In genomic region chr9:106420511-106420944, GRCh38 we compare ENCODE assay signal across 1 cellular context.
A peak's percentile ranks its signal among the peaks of the same experiment; 100 is the strongest.
TF ChIP-seq lines count a peak whose summit lies in the region.

No MANE protein-coding gene starts in this region.

TF ChIP-seq in GM12878, 131 proteins besides CTCF, POLR2A, EP300 and RAD21 (continued from another document):
- TF ChIP-seq RELB (IDR thresholded peaks at IDR 0.05; ENCODE audit: low read depth) (peak; percentile 87), RELA (IDR thresholded peaks at IDR 0.05; ENCODE audit: borderline replicate concordance, partially characterized antibody) (peak; percentile 63), ETV6 (conservative IDR thresholded peaks at IDR 0.05 in 1 of 2, IDR thresholded peaks at IDR 0.05 in 1 of 2; ENCODE audit: borderline replicate concordance in 1 of 2, low read depth in 1 of 2) (peak in 1 of 2 experiments; percentile 41; a peak in 1 of 4 replicates), EED (IDR thresholded peaks at IDR 0.05; ENCODE audit: low read depth) (peak; percentile 64), TAF1 (IDR thresholded peaks at IDR 0.05; ENCODE audit: borderline replicate concordance, low read depth, low read length) (no peak), ASH2L (IDR thresholded peaks at IDR 0.05; ENCODE audit: borderline replicate concordance, low read depth) (no peak), PAX5 (IDR thresholded peaks at IDR 0.05; ENCODE audit: borderline replicate concordance, low read depth, low read length) (peak; percentile 72; the same call in 1 of the 2 replicates), NFXL1 (IDR thresholded peaks at IDR 0.05; ENCODE audit: borderline replicate concordance) (no peak), SP1 (IDR thresholded peaks at IDR 0.05; ENCODE audit: low read depth, low read length) (peak; percentile 36), ELK1 (IDR thresholded peaks at IDR 0.05; ENCODE audit: low read depth, low read length) (no peak), IRF5 (IDR thresholded peaks at IDR 0.05; ENCODE audit: borderline replicate concordance) (no peak), ZNF217 (IDR thresholded peaks at IDR 0.05) (peak; percentile 38; the same call in 1 of the 2 replicates), IKZF1 (conservative IDR thresholded peaks at IDR 0.05) (peak; percentile 87), MTA2 (IDR thresholded peaks at IDR 0.05; ENCODE audit: low read depth) (peak; percentile 63), JUNB (IDR thresholded peaks at IDR 0.05) (peak; percentile 50; the same call in 1 of the 2 replicates), NFIC (IDR thresholded peaks at IDR 0.05; ENCODE audit: low read depth, low read length) (peak; percentile 23; the same call in 1 of the 2 replicates), ZSCAN29 (IDR thresholded peaks at IDR 0.05) (no peak)
